2 cellular contexts compared by ENCODE assay signal in the genomic region with DNA sequence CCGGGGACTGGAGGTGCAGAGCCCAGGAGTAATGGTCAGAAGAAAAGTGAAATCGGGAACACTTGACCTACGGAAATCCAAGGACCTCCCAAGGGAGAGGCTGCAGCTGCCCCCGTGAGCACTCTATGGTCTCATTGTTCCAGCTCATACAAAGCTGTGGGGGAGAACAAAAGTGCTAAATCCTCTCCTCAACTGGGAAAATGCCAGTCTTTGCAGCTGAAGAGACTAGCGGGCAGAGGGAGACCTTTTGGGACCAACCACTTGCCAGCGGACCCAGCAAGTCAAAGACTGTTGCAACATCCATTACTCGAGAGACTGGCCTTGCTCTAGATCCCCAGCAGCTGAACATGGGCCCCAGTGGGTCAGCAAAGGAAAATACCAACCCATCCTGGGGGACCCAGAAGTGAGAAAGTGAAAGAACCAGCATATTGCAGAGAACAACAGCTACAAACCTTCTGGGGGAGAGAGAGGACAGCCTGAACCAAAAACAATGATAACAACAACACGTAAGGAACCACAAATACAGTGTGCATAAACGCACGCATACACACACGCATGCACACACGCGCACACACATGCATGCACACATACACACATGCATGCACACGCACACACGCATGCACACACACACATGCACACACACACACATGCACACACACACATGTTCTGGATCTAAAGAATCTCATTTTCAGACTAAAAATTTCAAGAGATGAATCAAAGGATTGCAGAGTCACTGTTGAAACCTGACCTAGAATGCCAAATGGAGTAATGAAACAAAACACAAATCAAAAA.
TF ChIP-seq lines count a peak whose summit lies in the region.

No MANE protein-coding gene starts in this region.

TF ChIP-seq in HepG2, 621 proteins besides CTCF, POLR2A, EP300 and RAD21:
- TF ChIP-seq ZSCAN22 (CRISPR knock-in tag; IDR thresholded peaks at IDR 0.05) (no peak), NAIF1 (CRISPR knock-in tag; IDR thresholded peaks at IDR 0.05; ENCODE audit: borderline replicate concordance) (no peak), CEBPB (IDR thresholded peaks at IDR 0.05; ENCODE audit: borderline replicate concordance, low read depth, low read length) (peak; percentile 48; the same call in 1 of the 2 replicates), ZSCAN9 (CRISPR knock-in tag; IDR thresholded peaks at IDR 0.05; ENCODE audit: borderline replicate concordance) (no peak)
- TF ChIP-seq, protein P1, sequence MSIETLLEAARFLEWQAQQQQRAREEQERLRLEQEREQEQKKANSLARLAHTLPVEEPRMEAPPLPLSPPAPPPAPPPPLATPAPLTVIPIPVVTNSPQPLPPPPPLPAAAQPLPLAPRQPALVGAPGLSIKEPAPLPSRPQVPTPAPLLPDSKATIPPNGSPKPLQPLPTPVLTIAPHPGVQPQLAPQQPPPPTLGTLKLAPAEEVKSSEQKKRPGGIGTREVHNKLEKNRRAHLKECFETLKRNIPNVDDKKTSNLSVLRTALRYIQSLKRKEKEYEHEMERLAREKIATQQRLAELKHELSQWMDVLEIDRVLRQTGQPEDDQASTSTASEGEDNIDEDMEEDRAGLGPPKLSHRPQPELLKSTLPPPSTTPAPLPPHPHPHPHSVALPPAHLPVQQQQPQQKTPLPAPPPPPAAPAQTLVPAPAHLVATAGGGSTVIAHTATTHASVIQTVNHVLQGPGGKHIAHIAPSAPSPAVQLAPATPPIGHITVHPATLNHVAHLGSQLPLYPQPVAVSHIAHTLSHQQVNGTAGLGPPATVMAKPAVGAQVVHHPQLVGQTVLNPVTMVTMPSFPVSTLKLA (IDR thresholded peaks at IDR 0.05): peak; percentile 84

TF ChIP-seq in H1, 55 proteins besides CTCF, POLR2A, EP300 and RAD21:
- no peak for TF ChIP-seq SAP30 (IDR thresholded peaks at IDR 0.05; ENCODE audit: insufficient read depth, insufficient replicate concordance, low read length)
- TF ChIP-seq TCF12 (IDR thresholded peaks at IDR 0.05; ENCODE audit: low read depth, low read length): no peak
- no peak for TF ChIP-seq SP1 (IDR thresholded peaks at IDR 0.05; ENCODE audit: low read depth, low read length)
- TF ChIP-seq POU5F1 (IDR thresholded peaks at IDR 0.05; ENCODE audit: low read depth, low read length): no peak
- TF ChIP-seq JUND (IDR thresholded peaks at IDR 0.05; ENCODE audit: low read length): no peak
- TF ChIP-seq, protein P2, sequence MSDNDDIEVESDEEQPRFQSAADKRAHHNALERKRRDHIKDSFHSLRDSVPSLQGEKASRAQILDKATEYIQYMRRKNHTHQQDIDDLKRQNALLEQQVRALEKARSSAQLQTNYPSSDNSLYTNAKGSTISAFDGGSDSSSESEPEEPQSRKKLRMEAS (IDR thresholded peaks at IDR 0.05): no peak
- no peak for TF ChIP-seq CBX5 (IDR thresholded peaks at IDR 0.05; ENCODE audit: low read depth, low read length)
- TF ChIP-seq SP4 (IDR thresholded peaks at IDR 0.05; ENCODE audit: low read length): no peak
- TF ChIP-seq, protein P3, sequence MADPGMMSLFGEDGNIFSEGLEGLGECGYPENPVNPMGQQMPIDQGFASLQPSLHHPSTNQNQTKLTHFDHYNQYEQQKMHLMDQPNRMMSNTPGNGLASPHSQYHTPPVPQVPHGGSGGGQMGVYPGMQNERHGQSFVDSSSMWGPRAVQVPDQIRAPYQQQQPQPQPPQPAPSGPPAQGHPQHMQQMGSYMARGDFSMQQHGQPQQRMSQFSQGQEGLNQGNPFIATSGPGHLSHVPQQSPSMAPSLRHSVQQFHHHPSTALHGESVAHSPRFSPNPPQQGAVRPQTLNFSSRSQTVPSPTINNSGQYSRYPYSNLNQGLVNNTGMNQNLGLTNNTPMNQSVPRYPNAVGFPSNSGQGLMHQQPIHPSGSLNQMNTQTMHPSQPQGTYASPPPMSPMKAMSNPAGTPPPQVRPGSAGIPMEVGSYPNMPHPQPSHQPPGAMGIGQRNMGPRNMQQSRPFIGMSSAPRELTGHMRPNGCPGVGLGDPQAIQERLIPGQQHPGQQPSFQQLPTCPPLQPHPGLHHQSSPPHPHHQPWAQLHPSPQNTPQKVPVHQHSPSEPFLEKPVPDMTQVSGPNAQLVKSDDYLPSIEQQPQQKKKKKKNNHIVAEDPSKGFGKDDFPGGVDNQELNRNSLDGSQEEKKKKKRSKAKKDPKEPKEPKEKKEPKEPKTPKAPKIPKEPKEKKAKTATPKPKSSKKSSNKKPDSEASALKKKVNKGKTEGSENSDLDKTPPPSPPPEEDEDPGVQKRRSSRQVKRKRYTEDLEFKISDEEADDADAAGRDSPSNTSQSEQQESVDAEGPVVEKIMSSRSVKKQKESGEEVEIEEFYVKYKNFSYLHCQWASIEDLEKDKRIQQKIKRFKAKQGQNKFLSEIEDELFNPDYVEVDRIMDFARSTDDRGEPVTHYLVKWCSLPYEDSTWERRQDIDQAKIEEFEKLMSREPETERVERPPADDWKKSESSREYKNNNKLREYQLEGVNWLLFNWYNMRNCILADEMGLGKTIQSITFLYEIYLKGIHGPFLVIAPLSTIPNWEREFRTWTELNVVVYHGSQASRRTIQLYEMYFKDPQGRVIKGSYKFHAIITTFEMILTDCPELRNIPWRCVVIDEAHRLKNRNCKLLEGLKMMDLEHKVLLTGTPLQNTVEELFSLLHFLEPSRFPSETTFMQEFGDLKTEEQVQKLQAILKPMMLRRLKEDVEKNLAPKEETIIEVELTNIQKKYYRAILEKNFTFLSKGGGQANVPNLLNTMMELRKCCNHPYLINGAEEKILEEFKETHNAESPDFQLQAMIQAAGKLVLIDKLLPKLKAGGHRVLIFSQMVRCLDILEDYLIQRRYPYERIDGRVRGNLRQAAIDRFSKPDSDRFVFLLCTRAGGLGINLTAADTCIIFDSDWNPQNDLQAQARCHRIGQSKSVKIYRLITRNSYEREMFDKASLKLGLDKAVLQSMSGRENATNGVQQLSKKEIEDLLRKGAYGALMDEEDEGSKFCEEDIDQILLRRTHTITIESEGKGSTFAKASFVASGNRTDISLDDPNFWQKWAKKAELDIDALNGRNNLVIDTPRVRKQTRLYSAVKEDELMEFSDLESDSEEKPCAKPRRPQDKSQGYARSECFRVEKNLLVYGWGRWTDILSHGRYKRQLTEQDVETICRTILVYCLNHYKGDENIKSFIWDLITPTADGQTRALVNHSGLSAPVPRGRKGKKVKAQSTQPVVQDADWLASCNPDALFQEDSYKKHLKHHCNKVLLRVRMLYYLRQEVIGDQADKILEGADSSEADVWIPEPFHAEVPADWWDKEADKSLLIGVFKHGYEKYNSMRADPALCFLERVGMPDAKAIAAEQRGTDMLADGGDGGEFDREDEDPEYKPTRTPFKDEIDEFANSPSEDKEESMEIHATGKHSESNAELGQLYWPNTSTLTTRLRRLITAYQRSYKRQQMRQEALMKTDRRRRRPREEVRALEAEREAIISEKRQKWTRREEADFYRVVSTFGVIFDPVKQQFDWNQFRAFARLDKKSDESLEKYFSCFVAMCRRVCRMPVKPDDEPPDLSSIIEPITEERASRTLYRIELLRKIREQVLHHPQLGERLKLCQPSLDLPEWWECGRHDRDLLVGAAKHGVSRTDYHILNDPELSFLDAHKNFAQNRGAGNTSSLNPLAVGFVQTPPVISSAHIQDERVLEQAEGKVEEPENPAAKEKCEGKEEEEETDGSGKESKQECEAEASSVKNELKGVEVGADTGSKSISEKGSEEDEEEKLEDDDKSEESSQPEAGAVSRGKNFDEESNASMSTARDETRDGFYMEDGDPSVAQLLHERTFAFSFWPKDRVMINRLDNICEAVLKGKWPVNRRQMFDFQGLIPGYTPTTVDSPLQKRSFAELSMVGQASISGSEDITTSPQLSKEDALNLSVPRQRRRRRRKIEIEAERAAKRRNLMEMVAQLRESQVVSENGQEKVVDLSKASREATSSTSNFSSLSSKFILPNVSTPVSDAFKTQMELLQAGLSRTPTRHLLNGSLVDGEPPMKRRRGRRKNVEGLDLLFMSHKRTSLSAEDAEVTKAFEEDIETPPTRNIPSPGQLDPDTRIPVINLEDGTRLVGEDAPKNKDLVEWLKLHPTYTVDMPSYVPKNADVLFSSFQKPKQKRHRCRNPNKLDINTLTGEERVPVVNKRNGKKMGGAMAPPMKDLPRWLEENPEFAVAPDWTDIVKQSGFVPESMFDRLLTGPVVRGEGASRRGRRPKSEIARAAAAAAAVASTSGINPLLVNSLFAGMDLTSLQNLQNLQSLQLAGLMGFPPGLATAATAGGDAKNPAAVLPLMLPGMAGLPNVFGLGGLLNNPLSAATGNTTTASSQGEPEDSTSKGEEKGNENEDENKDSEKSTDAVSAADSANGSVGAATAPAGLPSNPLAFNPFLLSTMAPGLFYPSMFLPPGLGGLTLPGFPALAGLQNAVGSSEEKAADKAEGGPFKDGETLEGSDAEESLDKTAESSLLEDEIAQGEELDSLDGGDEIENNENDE (IDR thresholded peaks at IDR 0.05; ENCODE audit: insufficient replicate concordance, low read length): no peak
- no peak for TF ChIP-seq ZNF274 (IDR thresholded peaks at IDR 0.05; ENCODE audit: borderline replicate concordance, extremely low read depth, low read length)
- TF ChIP-seq SIN3A (conservative IDR thresholded peaks at IDR 0.05 in 1 of 2, IDR thresholded peaks at IDR 0.05 in 1 of 2; ENCODE audit: low read depth in 1 of 2, low read length in 2 of 2): no peak
